ENCODE assay signal across 20 cellular contexts in genomic region chr4:149645790-149646189, GRCh38.
DNase-seq lines count a peak whose midpoint lies in the region; ATAC-seq, FAIRE-seq and TF ChIP-seq lines count a peak whose summit lies in the region.
"Had no signal": no experiment of that assay in that cellular context is flagged by ENCODE, and none has a peak within 500 bp of the region (broad histone marks: within the 10 kb centered on the region; RNA-seq: fewer than 3 reads in every experiment).

No MANE protein-coding gene starts in this region.

- H3K36me3 ChIP-seq in A673 (ENCODE audit: insufficient read depth, low read length, poor library complexity, severe bottlenecking): no peaks in the 10 kb centered on the region
- no peaks in the 10 kb centered on the region for H3K36me3 ChIP-seq in iPS DF 6.9 (ENCODE audit: control insufficient read depth, insufficient read depth, low read length)
- H3K36me3 ChIP-seq: MG63, right lobe of liver had no signal

- peak; percentile 44 for TF ChIP-seq CTCF in A673 (conservative IDR thresholded peaks at IDR 0.05; ENCODE audit: low read depth, low read length)

- H3K27ac ChIP-seq in A673 (ENCODE audit: low read depth, low read length, poor library complexity, severe bottlenecking) (no peak overlapping the region), iPS DF 6.9 (ENCODE audit: low read length) (no peak overlapping the region)
- H3K27ac ChIP-seq: epithelial cell of prostate, GM23248, right lobe of liver had no signal

- ATAC-seq in T-cell (replicated peaks in 1 of 4): no peak
- ATAC-seq in GM19324 (IDR thresholded peaks at IDR 0.05; ENCODE audit: low FRiP score, unreplicated experiment): no peak
- ATAC-seq in activated CD4-positive, CD25-positive, alpha-beta regulatory T cell treated with anti-CD3 and anti-CD28 coated beads, Interleukin-2, amount 50 U/mL, for 24 hours: no peak

- no peaks in the 10 kb centered on the region for H3K27me3 Mint-ChIP-seq in T-cell
- H3K27me3 Mint-ChIP-seq: activated CD4-positive, alpha-beta T cell treated with anti-CD3 and anti-CD28 coated beads, Interleukin-2, amount 10 ng/mL, durations not matched to agents 24 days and 14 days had no signal

- intact Hi-C loops in A673 (cut with micrococcal nuclease; ENCODE audit: unreplicated experiment): loop anchor here (10.0 kb wide), 1 partner anchor 271 kb away; no protein-coding TSS in a partner anchor

- H3K9me3 Mint-ChIP-seq in T-cell: peaks cover 0 to 9% (median 3%) of the 10 kb centered on the region in 3 donors
- H3K9me3 Mint-ChIP-seq: activated CD4-positive, alpha-beta T cell treated with anti-CD3 and anti-CD28 coated beads, Interleukin-2, amount 10 ng/mL, durations not matched to agents 24 days and 14 days had no signal

- BruUV-seq in A673 (replicated peaks; lab: Mats Ljungman, UMichigan): no TSS peak

- no peak overlapping the region for H3K4me3 Mint-ChIP-seq in T-cell
- H3K4me3 Mint-ChIP-seq: activated CD4-positive, alpha-beta T cell treated with anti-CD3 and anti-CD28 coated beads, Interleukin-2, amount 10 ng/mL, durations not matched to agents 24 days and 14 days; activated naive CD4-positive, alpha-beta T cell treated with anti-CD3 and anti-CD28 coated beads for 36 hours had no signal

- H3K4me1 Mint-ChIP-seq in T-cell: no peaks in the 10 kb centered on the region
- H3K4me1 Mint-ChIP-seq: activated CD4-positive, alpha-beta T cell treated with anti-CD3 and anti-CD28 coated beads, Interleukin-2, amount 10 ng/mL, durations not matched to agents 24 days and 14 days had no signal

- DNase-seq in A673 (ENCODE audit: low spot score) (peak; percentile 28), HK-2 (ENCODE audit: unreplicated experiment) (peak; percentile 1), SK-MEL-5 (ENCODE audit: low read depth, low spot score) (peak; percentile 26), iPS DF 6.9 (ENCODE audit: low read depth, low spot score) (peak; percentile 37), T-cell (no peak), GM19239 (ENCODE audit: insufficient read length, low spot score) (no peak)
- DNase-seq: activated CD4-positive, alpha-beta T cell treated with anti-CD3 and anti-CD28 coated beads, Interleukin-2, amount 10 ng/mL, durations not matched to agents 24 days and 14 days; activated naive CD4-positive, alpha-beta T cell treated with anti-CD3 and anti-CD28 coated beads for 36 hours; activated T-cell treated with anti-CD3 and anti-CD28 coated beads for 4 hours; GM23248; MG63; midbrain; NCI-H187; NCI-H774; right lobe of liver; T-helper 9 cell had no signal

- H3K4me1 ChIP-seq in A673 (ENCODE audit: insufficient read depth, low read length, poor library complexity, severe bottlenecking) (no peaks in the 10 kb centered on the region), iPS DF 6.9 (ENCODE audit: control insufficient read depth, insufficient read depth, low read length) (0 out of 2 replicates have a peak, but pooled peaks cover 2% of the 10 kb centered on the region)
- H3K4me1 ChIP-seq: right lobe of liver had no signal

- no peak for FAIRE-seq in GM19239 (lab: Jason Lieb, UNC)
- FAIRE-seq: islet of Langerhans had no signal

- no peaks in the 10 kb centered on the region for H3K36me3 Mint-ChIP-seq in T-cell

- no peak overlapping the region for H3K4me3 ChIP-seq in A673 (ENCODE audit: low read depth, low read length, poor library complexity, severe bottlenecking)
- H3K4me3 ChIP-seq in iPS DF 6.9 (ENCODE audit: low read length): no peak overlapping the region
- H3K4me3 ChIP-seq: GM23248, MG63, right lobe of liver had no signal

- in situ Hi-C loops in SK-MEL-5 (cut with HindIII; ENCODE audit: low pct_unique_long_range_greater_than_20kb, low sequenced_read_pairs): no loop called here

- no peak overlapping the region for H3K27ac Mint-ChIP-seq in T-cell
- H3K27ac Mint-ChIP-seq: activated CD4-positive, alpha-beta T cell treated with anti-CD3 and anti-CD28 coated beads, Interleukin-2, amount 10 ng/mL, durations not matched to agents 24 days and 14 days; activated naive CD4-positive, alpha-beta T cell treated with anti-CD3 and anti-CD28 coated beads for 36 hours had no signal

- POLR2A ChIA-PET in A673 (lab: Charles Lee; ENCODE audit: low non-redundant PET) (no interaction called here), T-cell (lab: Charles Lee) (no interaction called here)

- no peaks in the 10 kb centered on the region for H3K27me3 ChIP-seq in A673 (replicated peaks; ENCODE audit: insufficient read depth, low read depth, low read length, poor library complexity)
- H3K27me3 ChIP-seq in iPS DF 6.9 (ENCODE audit: control insufficient read depth, insufficient read depth, low read length): no peaks in the 10 kb centered on the region
- H3K27me3 ChIP-seq: MG63, right lobe of liver had no signal

- H3K9me3 ChIP-seq in A673 (ENCODE audit: low read depth, low read length, poor library complexity, severe bottlenecking) (no peaks in the 10 kb centered on the region), iPS DF 6.9 (ENCODE audit: control insufficient read depth, insufficient read depth, low read length) (no peaks in the 10 kb centered on the region)
- H3K9me3 ChIP-seq: MG63, right lobe of liver had no signal

- CTCF ChIA-PET in A673 (lab: Charles Lee): no interaction called here
- CTCF ChIA-PET in T-cell (lab: Charles Lee): no interaction called here

Comparison
In these comparisons a context has a peak if more than half of its experiments do, and no peak if none do; other contexts are left out.
1. DNase-seq: peak in A673 (single experiment), HK-2 (single experiment), SK-MEL-5 (single experiment) and iPS DF 6.9 (single experiment); none in T-cell (0 of 34) and GM19239 (single experiment).